Comparison of ENCODE assay signal across 8 cellular contexts in the genomic region with DNA sequence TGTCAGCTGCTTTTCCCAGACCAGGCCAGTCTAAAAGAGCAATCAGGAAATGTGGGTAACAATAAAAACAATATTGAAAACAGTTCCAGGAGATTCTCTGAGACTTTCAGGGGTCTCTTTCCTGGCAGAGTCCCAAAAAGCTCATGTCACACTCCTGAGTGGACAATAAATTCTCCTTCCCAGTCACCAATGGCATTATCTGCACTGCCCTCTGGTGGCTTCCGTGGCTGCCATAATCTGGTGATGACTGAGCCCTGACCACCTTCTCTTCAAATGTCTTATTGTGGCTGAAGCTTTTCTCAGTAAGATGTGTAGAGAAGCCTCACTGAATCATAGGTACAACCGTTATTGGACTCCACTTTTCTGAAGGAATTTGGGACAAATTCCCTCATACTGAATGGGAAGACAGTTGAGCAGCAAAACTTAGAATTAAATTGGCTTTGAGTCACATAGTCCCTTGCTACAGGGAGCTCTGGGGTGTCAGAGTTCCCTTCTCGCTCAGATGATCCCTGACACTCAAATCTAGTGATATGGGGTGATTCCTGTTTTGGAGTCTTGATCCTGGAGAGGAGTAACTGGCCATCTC. TPM values are rescaled to one million over a fixed set of nuclear protein-coding genes. Genes with fewer than 3 reads are reported as not detected.
DNase-seq lines count a peak whose midpoint lies in the region; ATAC-seq and TF ChIP-seq lines count a peak whose summit lies in the region.

No MANE protein-coding gene starts in this region.

- no peak overlapping the region for H3K4me2 ChIP-seq in MM.1S (ENCODE audit: low read depth, low read length)

- H3K36me3 Mint-ChIP-seq in activated T-cell treated with anti-CD3 and anti-CD28 coated beads, Interleukin-2, amount 50 U/mL, for 24 hours (ENCODE audit: low read depth) = no peaks in the 10 kb centered on the region
- no peaks in the 10 kb centered on the region for H3K36me3 Mint-ChIP-seq in activated T-helper 2 cell treated with anti-CD3 and anti-CD28 coated beads, Interferon-gamma antibody, Interleukin-2, Interleukin-4, amounts not matched to agents 10 μg/mL and 5 μg/mL and 100 μg/mL, durations not matched to agents 14 hours and 24 hours and 36 hours (ENCODE audit: low read depth)

- H3K9me3 ChIP-seq in MM.1S (replicated peaks; ENCODE audit: insufficient read depth, low read length) = no peaks in the 10 kb centered on the region

- H3K4me1 Mint-ChIP-seq in activated T-cell treated with anti-CD3 and anti-CD28 coated beads, Interleukin-2, amount 50 U/mL, for 24 hours (ENCODE audit: low read depth) = no peaks in the 10 kb centered on the region
- peaks cover 1% of the 10 kb centered on the region for H3K4me1 Mint-ChIP-seq in activated T-helper 2 cell treated with anti-CD3 and anti-CD28 coated beads, Interferon-gamma antibody, Interleukin-2, Interleukin-4, amounts not matched to agents 10 μg/mL and 5 μg/mL and 100 μg/mL, durations not matched to agents 14 hours and 24 hours and 36 hours (ENCODE audit: low read depth)

- no peaks in the 10 kb centered on the region for H3K27me3 ChIP-seq in MM.1S (replicated peaks; ENCODE audit: insufficient read depth, low read length)

- DNase-seq in Daoy (ENCODE audit: low read depth) (peak; percentile 19), MM.1S (peak; percentile 39), left cardiac atrium (peak; percentile 31), NCI-H1092 treated with DMSO at 0.1 percent for 48 hours (lab: John Stamatoyannopoulos, UW) (no peak)
- peak; percentile 44 for DNase-seq in activated T-cell treated with anti-CD3 and anti-CD28 coated beads, Interleukin-2, amount 50 U/mL, for 24 hours
- peak; percentile 19 for DNase-seq in stimulated activated CD4-positive, alpha-beta T cell treated with anti-CD3 and anti-CD28 coated beads, Interleukin-1b, Interleukin-23, amount 100 ng/mL, for 48 hours
- no peak for DNase-seq in activated T-helper 2 cell treated with anti-CD3 and anti-CD28 coated beads, Interferon-gamma antibody, Interleukin-2, Interleukin-4, amounts not matched to agents 10 μg/mL and 5 μg/mL and 100 μg/mL, durations not matched to agents 14 hours and 24 hours and 36 hours (ENCODE audit: low spot score)

- H4K20me1 ChIP-seq in MM.1S (ENCODE audit: insufficient read depth, low read length) = no peaks in the 10 kb centered on the region

- no peak overlapping the region for H3K27ac ChIP-seq in MM.1S (ENCODE audit: low read length)

- no peaks in the 10 kb centered on the region for H3K9me2 ChIP-seq in MM.1S (replicated peaks; ENCODE audit: insufficient read depth, low read length)

- no peaks in the 10 kb centered on the region for H3F3A ChIP-seq in MM.1S (ENCODE audit: insufficient read depth, low read length)

- H3K27me3 Mint-ChIP-seq in activated T-cell treated with anti-CD3 and anti-CD28 coated beads, Interleukin-2, amount 50 U/mL, for 24 hours = peaks cover 38% of the 10 kb centered on the region
- H3K27me3 Mint-ChIP-seq in activated T-helper 2 cell treated with anti-CD3 and anti-CD28 coated beads, Interferon-gamma antibody, Interleukin-2, Interleukin-4, amounts not matched to agents 10 μg/mL and 5 μg/mL and 100 μg/mL, durations not matched to agents 14 hours and 24 hours and 36 hours (ENCODE audit: low read depth) = peaks cover 53% of the 10 kb centered on the region

- TF ChIP-seq CTCF in MM.1S (IDR thresholded peaks at IDR 0.05; ENCODE audit: low read length) = peak; percentile 79

- H3K4me1 ChIP-seq in MM.1S (ENCODE audit: low read length) = 0 out of 2 replicates have a peak, but pooled peaks cover 2% of the 10 kb centered on the region

- intact Hi-C loops in left cardiac atrium (cut with DNase I) = no loop called here
- intact Hi-C loops in activated T-helper 2 cell treated with anti-CD3 and anti-CD28 coated beads, Interferon-gamma antibody, Interleukin-2, Interleukin-4, amounts not matched to agents 10 μg/mL and 5 μg/mL and 100 μg/mL, durations not matched to agents 14 hours and 24 hours and 36 hours (cut with micrococcal nuclease) = loop anchor here (5.0 kb wide), 1 partner anchor 157 kb away; no protein-coding TSS in a partner anchor

- no peak overlapping the region for H3K4me3 Mint-ChIP-seq in activated T-cell treated with anti-CD3 and anti-CD28 coated beads, Interleukin-2, amount 50 U/mL, for 24 hours
- no peak overlapping the region for H3K4me3 Mint-ChIP-seq in activated T-helper 2 cell treated with anti-CD3 and anti-CD28 coated beads, Interferon-gamma antibody, Interleukin-2, Interleukin-4, amounts not matched to agents 10 μg/mL and 5 μg/mL and 100 μg/mL, durations not matched to agents 14 hours and 24 hours and 36 hours (ENCODE audit: low read depth)

- H3K36me3 ChIP-seq in MM.1S (replicated peaks; ENCODE audit: insufficient read depth, low read length) = no peaks in the 10 kb centered on the region

- no peaks in the 10 kb centered on the region for H3K9me3 Mint-ChIP-seq in activated T-cell treated with anti-CD3 and anti-CD28 coated beads, Interleukin-2, amount 50 U/mL, for 24 hours
- H3K9me3 Mint-ChIP-seq in activated T-helper 2 cell treated with anti-CD3 and anti-CD28 coated beads, Interferon-gamma antibody, Interleukin-2, Interleukin-4, amounts not matched to agents 10 μg/mL and 5 μg/mL and 100 μg/mL, durations not matched to agents 14 hours and 24 hours and 36 hours = no peaks in the 10 kb centered on the region

- H3K9ac ChIP-seq in MM.1S (ENCODE audit: low read length) = no peak overlapping the region

- H3K27ac Mint-ChIP-seq in activated T-cell treated with anti-CD3 and anti-CD28 coated beads, Interleukin-2, amount 50 U/mL, for 24 hours = no peak overlapping the region
- H3K27ac Mint-ChIP-seq in activated T-helper 2 cell treated with anti-CD3 and anti-CD28 coated beads, Interferon-gamma antibody, Interleukin-2, Interleukin-4, amounts not matched to agents 10 μg/mL and 5 μg/mL and 100 μg/mL, durations not matched to agents 14 hours and 24 hours and 36 hours = no peak overlapping the region

- no peak overlapping the region for H3K4me3 ChIP-seq in MM.1S (ENCODE audit: low read length)

- no peak overlapping the region for H2AFZ ChIP-seq in MM.1S (ENCODE audit: low read length)

- no peaks in the 10 kb centered on the region for H3K79me2 ChIP-seq in MM.1S (ENCODE audit: low read length)

- peak; percentile 84 for ATAC-seq in GM21447 (IDR thresholded peaks at IDR 0.05; ENCODE audit: unreplicated experiment)
- ATAC-seq in left cardiac atrium = peak in 1 of 2 donors; percentile 62

RNA-seq across cellular contexts. Expression of a gene that starts 24.4 kb away (rescaled TPM):
- total RNA-seq in Daoy (2014; rRNA removed; shearing (Covaris generic)) = 0.06 and 0.46 TPM in 2 replicates
- 1 to 10 TPM; 3.0 to 3.5 TPM for total RNA-seq in left cardiac atrium
- 1.7 TPM in 2 replicates for total RNA-seq in activated T-helper 2 cell treated with anti-CD3 and anti-CD28 coated beads, Interferon-gamma antibody, Interleukin-2, Interleukin-4, amounts not matched to agents 10 μg/mL and 5 μg/mL and 100 μg/mL, durations not matched to agents 14 hours and 24 hours and 36 hours

Comparison
In these comparisons a context has a peak if more than half of its experiments do, and no peak if none do; other contexts are left out.
1. DNase-seq: peak in Daoy (single experiment), MM.1S (single experiment), activated T-cell treated with anti-CD3 and anti-CD28 coated beads, Interleukin-2, amount 50 U/mL, for 24 hours (single experiment), left cardiac atrium (single experiment) and stimulated activated CD4-positive, alpha-beta T cell treated with anti-CD3 and anti-CD28 coated beads, Interleukin-1b, Interleukin-23, amount 100 ng/mL, for 48 hours (single experiment); none in activated T-helper 2 cell treated with anti-CD3 and anti-CD28 coated beads, Interferon-gamma antibody, Interleukin-2, Interleukin-4, amounts not matched to agents 10 μg/mL and 5 μg/mL and 100 μg/mL, durations not matched to agents 14 hours and 24 hours and 36 hours (single experiment) and NCI-H1092 treated with DMSO at 0.1 percent for 48 hours (single experiment).